ENCODE assay signal across 1 cellular context in genomic region chr5:61362796-61363364, GRCh38.
TF ChIP-seq lines count a peak whose summit lies in the region.

No MANE protein-coding gene starts in this region.

TF ChIP-seq in K562, 482 proteins besides CTCF, POLR2A, EP300 and RAD21 (continued from another document):
- TF ChIP-seq CBFB (CRISPR knock-in tag; IDR thresholded peaks at IDR 0.05) (no peak), THRAP3 (IDR thresholded peaks at IDR 0.05; ENCODE audit: borderline replicate concordance) (no peak)
